18 cellular contexts compared by ENCODE assay signal in the genomic region with DNA sequence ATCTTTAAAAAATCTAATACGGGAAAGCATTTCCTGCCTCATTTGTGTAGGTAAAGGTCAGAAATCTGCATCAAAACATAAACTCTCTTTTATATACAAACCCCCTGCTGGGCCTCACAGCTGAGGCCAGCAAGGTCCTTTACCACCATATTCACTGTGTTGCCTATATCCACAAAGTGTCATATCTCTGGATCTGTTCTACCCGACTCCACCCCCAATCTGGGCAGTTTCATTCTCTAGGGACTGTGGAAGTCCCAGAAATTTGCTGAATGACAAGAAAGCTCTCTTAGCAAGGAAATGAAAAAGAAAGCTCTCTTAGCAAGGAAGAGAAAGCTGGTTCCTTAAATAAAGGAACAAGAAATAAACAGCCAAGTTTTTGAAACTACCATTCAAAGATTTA.
"Had no signal": no experiment of that assay in that cellular context is flagged by ENCODE, and none has a peak within 500 bp of the region (broad histone marks: within the 10 kb centered on the region; RNA-seq: fewer than 3 reads in every experiment).

No MANE protein-coding gene starts in this region.

- DNase-seq: activated CD4-positive, alpha-beta T cell treated with anti-CD3 and anti-CD28 coated beads for 36 hours; activated CD4-positive, alpha-beta T cell treated with anti-CD3 and anti-CD28 coated beads, Interleukin-2, amount 50 U/mL, for 48 hours; activated CD8-positive, alpha-beta memory T cell treated with anti-CD3 and anti-CD28 coated beads, Interleukin-2, amount 10 ng/mL, durations not matched to agents 7 days and 5 days; activated naive CD4-positive, alpha-beta T cell; activated naive CD8-positive, alpha-beta T cell treated with anti-CD3 and anti-CD28 coated beads for 36 hours; activated T-cell treated with anti-CD3 and anti-CD28 coated beads, Interleukin-2, amount 50 U/mL, for 1 hour; amniotic stem cell; dermis blood vessel endothelial cell; effector memory CD4-positive, alpha-beta T cell; esophagus squamous epithelium; heart right ventricle; right lobe of liver; stimulated activated CD4-positive, alpha-beta T cell treated with anti-CD3 and anti-CD28 coated beads, Interleukin-4, amount 100 ng/mL, for 4 hours; testis; upper lobe of right lung had no signal

- H3K36me3 Mint-ChIP-seq: activated CD8-positive, alpha-beta memory T cell treated with anti-CD3 and anti-CD28 coated beads, Interleukin-2, amount 10 ng/mL, durations not matched to agents 7 days and 5 days; activated naive CD8-positive, alpha-beta T cell treated with anti-CD3 and anti-CD28 coated beads for 36 hours; natural killer cell treated with Interleukin-12 subunit alpha and Interleukin-12 subunit beta and Interleukin-15 and Interleukin-18, amount 100 ng/mL, for 72 hours; stimulated activated memory B cell treated with anti-CD40 and anti-IgM and Interleukin-4, amounts not matched to agents 10 μg/mL and 1 μg/mL and 100 μg/mL, for 72 hours had no signal

- H3K27me3 Mint-ChIP-seq: activated CD4-positive, alpha-beta T cell treated with anti-CD3 and anti-CD28 coated beads for 36 hours; activated CD8-positive, alpha-beta memory T cell treated with anti-CD3 and anti-CD28 coated beads, Interleukin-2, amount 10 ng/mL, durations not matched to agents 7 days and 5 days; activated naive CD8-positive, alpha-beta T cell treated with anti-CD3 and anti-CD28 coated beads for 36 hours; natural killer cell treated with Interleukin-12 subunit alpha and Interleukin-12 subunit beta and Interleukin-15 and Interleukin-18, amount 100 ng/mL, for 72 hours; stimulated activated memory B cell treated with anti-CD40 and anti-IgM and Interleukin-4, amounts not matched to agents 10 μg/mL and 1 μg/mL and 100 μg/mL, for 72 hours had no signal

- ATAC-seq: activated CD4-positive, alpha-beta T cell treated with anti-CD3 and anti-CD28 coated beads for 36 hours; activated CD8-positive, alpha-beta memory T cell treated with anti-CD3 and anti-CD28 coated beads, Interleukin-2, amount 10 ng/mL, durations not matched to agents 7 days and 5 days; activated T-helper 17 cell treated with anti-CD3 and anti-CD28 coated beads, Interleukin-2, amount 50 U/mL, for 72 hours; heart right ventricle; natural killer cell treated with Interleukin-12 subunit alpha and Interleukin-12 subunit beta and Interleukin-15 and Interleukin-18, amount 100 ng/mL, for 72 hours; right lobe of liver; stimulated activated memory B cell treated with anti-CD40 and anti-IgM and Interleukin-4, amounts not matched to agents 10 μg/mL and 1 μg/mL and 100 μg/mL, for 72 hours; upper lobe of right lung had no signal

- H3K4me3 Mint-ChIP-seq: activated CD4-positive, alpha-beta T cell treated with anti-CD3 and anti-CD28 coated beads for 36 hours; activated CD8-positive, alpha-beta memory T cell treated with anti-CD3 and anti-CD28 coated beads, Interleukin-2, amount 10 ng/mL, durations not matched to agents 7 days and 5 days; activated naive CD8-positive, alpha-beta T cell treated with anti-CD3 and anti-CD28 coated beads for 36 hours; activated T-helper 17 cell treated with anti-CD3 and anti-CD28 coated beads, Interleukin-2, amount 50 U/mL, for 72 hours; natural killer cell treated with Interleukin-12 subunit alpha and Interleukin-12 subunit beta and Interleukin-15 and Interleukin-18, amount 100 ng/mL, for 72 hours; stimulated activated memory B cell treated with anti-CD40 and anti-IgM and Interleukin-4, amounts not matched to agents 10 μg/mL and 1 μg/mL and 100 μg/mL, for 72 hours had no signal

- H3K4me1 Mint-ChIP-seq: activated CD4-positive, alpha-beta T cell treated with anti-CD3 and anti-CD28 coated beads for 36 hours; activated CD8-positive, alpha-beta memory T cell treated with anti-CD3 and anti-CD28 coated beads, Interleukin-2, amount 10 ng/mL, durations not matched to agents 7 days and 5 days; activated T-helper 17 cell treated with anti-CD3 and anti-CD28 coated beads, Interleukin-2, amount 50 U/mL, for 72 hours; stimulated activated memory B cell treated with anti-CD40 and anti-IgM and Interleukin-4, amounts not matched to agents 10 μg/mL and 1 μg/mL and 100 μg/mL, for 72 hours had no signal

- H3K27ac Mint-ChIP-seq: activated CD4-positive, alpha-beta T cell treated with anti-CD3 and anti-CD28 coated beads for 36 hours; activated CD8-positive, alpha-beta memory T cell treated with anti-CD3 and anti-CD28 coated beads, Interleukin-2, amount 10 ng/mL, durations not matched to agents 7 days and 5 days; activated naive CD8-positive, alpha-beta T cell treated with anti-CD3 and anti-CD28 coated beads for 36 hours; activated T-helper 17 cell treated with anti-CD3 and anti-CD28 coated beads, Interleukin-2, amount 50 U/mL, for 72 hours; natural killer cell treated with Interleukin-12 subunit alpha and Interleukin-12 subunit beta and Interleukin-15 and Interleukin-18, amount 100 ng/mL, for 72 hours; stimulated activated memory B cell treated with anti-CD40 and anti-IgM and Interleukin-4, amounts not matched to agents 10 μg/mL and 1 μg/mL and 100 μg/mL, for 72 hours had no signal

- H3K9me3 Mint-ChIP-seq: stimulated activated memory B cell treated with anti-CD40 and anti-IgM and Interleukin-4, amounts not matched to agents 10 μg/mL and 1 μg/mL and 100 μg/mL, for 72 hours had no signal
